In the genomic region with DNA sequence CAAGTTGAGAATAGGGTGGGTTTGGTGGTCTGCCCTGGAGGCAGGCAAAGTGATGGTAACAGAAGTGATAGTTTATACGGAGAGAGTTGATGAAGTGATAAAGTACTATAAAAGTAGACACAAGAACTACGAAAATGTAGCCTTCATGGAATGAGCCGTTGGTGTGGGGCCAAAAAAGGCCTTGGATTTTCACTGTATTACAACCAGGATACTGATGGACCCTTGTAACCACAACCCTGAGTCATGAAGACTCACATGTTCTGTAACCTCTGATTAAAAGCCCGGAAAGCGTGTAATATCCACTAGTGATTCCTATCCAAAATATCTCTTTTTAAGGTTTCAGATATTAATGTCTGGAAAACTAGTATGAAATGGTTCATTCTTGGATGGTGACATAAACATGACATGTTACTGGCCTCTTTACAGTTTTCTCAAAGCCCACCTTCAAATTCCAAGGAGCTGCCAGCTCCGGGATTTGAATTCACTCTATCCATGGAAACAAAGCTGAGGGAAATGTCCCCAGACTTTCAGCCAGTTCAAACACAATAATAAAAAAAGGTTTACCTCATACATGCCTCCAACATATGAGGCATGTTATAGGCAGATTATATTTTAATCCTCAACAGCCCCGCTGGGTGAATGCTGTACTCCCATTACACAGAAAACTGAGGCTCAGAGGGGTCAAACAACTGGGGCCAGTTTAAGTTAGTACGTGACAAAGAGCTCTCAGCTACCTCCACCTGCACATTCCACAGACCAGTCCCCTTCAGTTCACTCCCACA, we compare ENCODE assay signal across 9 cellular contexts. TPM values are rescaled to one million over a fixed set of nuclear protein-coding genes. Genes with fewer than 3 reads are reported as not detected.
A peak's percentile ranks its signal among the peaks of the same experiment; 100 is the strongest.
DNase-seq lines count a peak whose midpoint lies in the region; ATAC-seq, FAIRE-seq and TF ChIP-seq lines count a peak whose summit lies in the region.
"Had no signal": no experiment of that assay in that cellular context is flagged by ENCODE, and none has a peak within 500 bp of the region (broad histone marks: within the 10 kb centered on the region; RNA-seq: fewer than 3 reads in every experiment).

No MANE protein-coding gene starts in this region.

- no peak for TF ChIP-seq CTCF in AG04450 (IDR thresholded peaks at IDR 0.05; ENCODE audit: low read depth, low read length)
- no peak for TF ChIP-seq CTCF in ascending aorta (IDR thresholded peaks at IDR 0.05)
- no peak for TF ChIP-seq CTCF in keratinocyte (optimal IDR thresholded peaks at IDR 0.05 in 1 of 3, IDR thresholded peaks at IDR 0.05 in 1 of 3, conservative IDR thresholded peaks at IDR 0.05 in 1 of 3; ENCODE audit: extremely low read depth in 1 of 3, insufficient read depth in 2 of 3, low read length in 3 of 3)

- H3K79me2 ChIP-seq in keratinocyte (ENCODE audit: control insufficient read depth, insufficient read depth, low read length): no peaks in the 10 kb centered on the region

- H3K27ac ChIP-seq in AG04450 (ENCODE audit: low read depth, low read length) (peak overlapping the region; percentile 82), ascending aorta (peak overlapping the region; percentile 54 to 55), keratinocyte (ENCODE audit: control insufficient read depth, insufficient read depth, low read length) (no peak overlapping the region)

- H3K4me2 ChIP-seq in keratinocyte (ENCODE audit: control insufficient read depth, extremely low read depth, insufficient read depth, low read depth, low read length): peak overlapping the region; percentile 92

- peaks cover 4 to 25% of the 10 kb centered on the region in 2 donors for H3K4me1 ChIP-seq in ascending aorta
- peaks cover 32% of the 10 kb centered on the region for H3K4me1 ChIP-seq in keratinocyte (ENCODE audit: control insufficient read depth, extremely low read depth, insufficient read depth, low read length)

- DNase-seq in AG04450 (ENCODE audit: low read depth, low spot score) (peak; percentile 85), H4 (ENCODE audit: low spot score) (peak; percentile 84), ascending aorta (ENCODE audit: low spot score in 2 of 2) (no peak), keratinocyte (ENCODE audit: low read depth, low spot score) (no peak)
- DNase-seq in effector CD8-positive, alpha-beta T cell (lab: John Stamatoyannopoulos, UW): no peak
- DNase-seq: NCI-H524 treated with DMSO at 0.1 percent for 48 hours had no signal

- H3K9me3 ChIP-seq in AG04450 (ENCODE audit: control insufficient read depth, insufficient read depth, low read length) (no peaks in the 10 kb centered on the region; the same call in 1 of the 2 replicates), ascending aorta (no peaks in the 10 kb centered on the region), keratinocyte (ENCODE audit: control insufficient read depth, low read depth, low read length) (no peaks in the 10 kb centered on the region)

- H4K20me1 ChIP-seq in keratinocyte (ENCODE audit: control insufficient read depth, extremely low read depth, insufficient read depth, low read length): no peaks in the 10 kb centered on the region

- peak overlapping the region; percentile 77 for H3K9ac ChIP-seq in keratinocyte (ENCODE audit: control insufficient read depth, extremely low read depth, insufficient read depth, low read length)

- CTCF ChIA-PET in AG04450 (lab: Charles Lee): interaction anchor here (0.9 to 5.3 kb wide), 5 partner anchors 19 to 303 kb away, joined by 3 to 94 read pairs (median 4); a partner anchor contains a TSS

- POLR2A ChIA-PET in AG04450 (lab: Yijun Ruan, JAX): interaction anchor here (0.6 to 4.4 kb wide), 5 partner anchors 61 to 302 kb away, joined by 3 to 40 read pairs (median 10); a partner anchor contains a TSS

- ATAC-seq in HG02763 (IDR thresholded peaks at IDR 0.05; ENCODE audit: unreplicated experiment): no peak
- no peak for ATAC-seq in GM19467 (IDR thresholded peaks at IDR 0.05; ENCODE audit: unreplicated experiment)
- ATAC-seq in HG03139 (IDR thresholded peaks at IDR 0.05; ENCODE audit: unreplicated experiment): no peak

- no peak overlapping the region for H2AFZ ChIP-seq in keratinocyte (ENCODE audit: control insufficient read depth, low read length)

- H3K36me3 ChIP-seq in ascending aorta (no peaks in the 10 kb centered on the region), keratinocyte (ENCODE audit: control insufficient read depth in 2 of 2, extremely low read depth in 1 of 2, insufficient read depth in 2 of 2, low read length in 2 of 2) (no peaks in the 10 kb centered on the region)

- peaks cover 3% of the 10 kb centered on the region for H3K9me1 ChIP-seq in keratinocyte (ENCODE audit: control insufficient read depth, extremely low read depth, insufficient read depth, low read length)

- intact Hi-C loops in ascending aorta (cut with DNase I): loop anchor here (2.0 kb wide), 1 partner anchor 13 kb away; no protein-coding TSS in a partner anchor

- FAIRE-seq in keratinocyte (lab: Jason Lieb, UNC): peak; percentile 20

- H3K4me3 ChIP-seq in AG04450 (ENCODE audit: low read depth, low read length) (no peak overlapping the region), ascending aorta (no peak overlapping the region), keratinocyte (ENCODE audit: control insufficient read depth in 2 of 3, extremely low read depth in 1 of 3, insufficient read depth in 2 of 3, low read depth in 1 of 3, low read length in 3 of 3) (no peak overlapping the region)

- dilution Hi-C loops in keratinocyte (cut with MboI; ENCODE audit: extremely low pct_ligation_motif_present, low sequenced_read_pairs): no loop called here

- H3K27me3 ChIP-seq in AG04450 (ENCODE audit: control insufficient read depth, insufficient read depth, low read length): no peaks in the 10 kb centered on the region
- no peaks in the 10 kb centered on the region for H3K27me3 ChIP-seq in ascending aorta
- H3K27me3 ChIP-seq in keratinocyte (ENCODE audit: control insufficient read depth, extremely low read depth, insufficient read depth, low read length): no peaks in the 10 kb centered on the region

RNA-seq across cellular contexts. Expression of a gene that starts 55.4 kb away (rescaled TPM):
- polyA plus RNA-seq in AG04450 (2011; rRNA removed): 57.3 and 64.1 TPM in 2 replicates
- polyA minus RNA-seq in AG04450 (2011; rRNA and poly(A)+ RNA removed): 22.5 and 31.9 TPM in 2 replicates
- total RNA-seq in H4 (2014; rRNA removed; shearing (Covaris generic)): 136 and 145 TPM in 2 replicates
- total RNA-seq in ascending aorta: 61.8 TPM
- polyA plus RNA-seq in keratinocyte: 103 to 136 TPM (median 133 TPM) in 3 replicates
- polyA plus RNA-seq in keratinocyte (2011; ENCODE audit: low read depth): 45.9 TPM
- polyA plus RNA-seq in keratinocyte (2011; cell fraction: cytosol; rRNA removed): 88.9 and 109 TPM in 2 replicates
- polyA plus RNA-seq in keratinocyte (2011; cell fraction: nucleus; rRNA removed): 49.1 and 53.5 TPM in 2 replicates
- 77.7 and 139 TPM in 2 replicates for polyA plus RNA-seq in keratinocyte (2012; ENCODE audit: low replicate concordance)
- 33.2 to 34.7 TPM (median 34.0 TPM) in 3 replicates for polyA minus RNA-seq in keratinocyte
- polyA minus RNA-seq in keratinocyte (2011; cell fraction: cytosol; rRNA and poly(A)+ RNA removed): 33.4 TPM
- 12.3 and 12.7 TPM in 2 replicates for polyA minus RNA-seq in keratinocyte (2011; cell fraction: nucleus; rRNA and poly(A)+ RNA removed)

RNA-seq across cellular contexts. Expression of a gene that starts 55.5 kb away (rescaled TPM):
- polyA plus RNA-seq in AG04450 (2011; rRNA removed): 39.4 and 42.1 TPM in 2 replicates
- polyA minus RNA-seq in AG04450 (2011; rRNA and poly(A)+ RNA removed): 57.8 and 73.6 TPM in 2 replicates
- total RNA-seq in H4 (2014; rRNA removed; shearing (Covaris generic)): 15.8 and 28.6 TPM in 2 replicates
- total RNA-seq in ascending aorta: 9.6 TPM
- 64.8 to 110 TPM (median 80.8 TPM) in 3 replicates for polyA plus RNA-seq in keratinocyte
- 28.5 TPM for polyA plus RNA-seq in keratinocyte (2011; ENCODE audit: low read depth)
- 66.2 and 76.7 TPM in 2 replicates for polyA plus RNA-seq in keratinocyte (2011; cell fraction: cytosol; rRNA removed)
- 203 and 247 TPM in 2 replicates for polyA plus RNA-seq in keratinocyte (2011; cell fraction: nucleus; rRNA removed)
- 54.7 and 68.7 TPM in 2 replicates for polyA plus RNA-seq in keratinocyte (2012; ENCODE audit: low replicate concordance)
- polyA minus RNA-seq in keratinocyte: 151 to 266 TPM (median 170 TPM) in 3 replicates
- polyA minus RNA-seq in keratinocyte (2011; cell fraction: cytosol; rRNA and poly(A)+ RNA removed): 121 TPM
- 107 and 122 TPM in 2 replicates for polyA minus RNA-seq in keratinocyte (2011; cell fraction: nucleus; rRNA and poly(A)+ RNA removed)

Comparison
In these comparisons a context has a peak if more than half of its experiments do, and no peak if none do; other contexts are left out.
1. DNase-seq: peak in AG04450 (single experiment) and H4 (single experiment); none in ascending aorta (0 of 2), keratinocyte (single experiment) and effector CD8-positive, alpha-beta T cell (single experiment).